30 cellular contexts compared by ENCODE assay signal in the genomic region with DNA sequence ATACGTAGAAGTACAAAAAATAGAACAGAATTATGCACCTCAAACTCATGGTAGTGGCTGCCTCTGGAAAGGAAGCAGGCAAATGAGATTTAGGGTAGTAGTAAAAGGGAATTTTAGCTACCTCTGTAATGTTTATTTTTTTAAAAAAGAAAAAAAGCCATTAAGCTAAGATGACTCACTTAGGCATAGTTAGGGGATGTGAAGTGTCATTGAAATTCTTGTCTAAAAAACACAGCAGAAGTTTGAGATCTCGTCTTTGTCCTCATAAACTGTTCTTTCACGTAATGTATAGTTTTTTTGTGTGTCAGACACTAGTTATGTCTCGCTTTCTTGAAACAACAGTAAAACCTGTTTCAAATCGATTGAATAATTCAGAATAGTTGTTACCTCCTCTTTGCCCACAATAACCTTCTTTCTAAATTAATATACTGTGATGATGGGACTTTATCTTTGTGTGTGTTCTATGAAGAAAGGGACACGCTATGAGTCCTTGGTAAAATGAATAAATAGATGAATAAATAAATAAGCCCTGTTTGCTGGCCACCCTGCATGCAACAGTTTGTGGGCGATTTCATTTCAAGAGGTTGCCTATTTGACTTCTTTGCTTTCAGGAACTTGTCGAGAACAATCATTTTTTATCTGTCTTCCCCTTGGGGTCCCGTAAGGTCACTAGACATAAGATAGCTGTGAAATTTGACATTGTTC. TPM values are rescaled to one million over a fixed set of nuclear protein-coding genes. Genes with fewer than 3 reads are reported as not detected.
A peak's percentile ranks its signal among the peaks of the same experiment; 100 is the strongest.
DNase-seq lines count a peak whose midpoint lies in the region; ATAC-seq, FAIRE-seq and TF ChIP-seq lines count a peak whose summit lies in the region.
"Had no signal": no experiment of that assay in that cellular context is flagged by ENCODE, and none has a peak within 500 bp of the region (broad histone marks: within the 10 kb centered on the region; RNA-seq: fewer than 3 reads in every experiment).

No MANE protein-coding gene starts in this region.

- H3K27ac Mint-ChIP-seq in progenitor cell of endocrine pancreas, result no peak overlapping the region
- H3K27ac Mint-ChIP-seq: activated CD4-positive, alpha-beta T cell treated with anti-CD3 and anti-CD28 coated beads, Interleukin-2, amount 10 ng/mL, durations not matched to agents 7 days and 5 days; activated naive CD8-positive, alpha-beta T cell treated with anti-CD3 and anti-CD28 coated beads, Interleukin-2, amount 50 U/mL, for 24 hours; activated T-cell treated with anti-CD3 and anti-CD28 coated beads, Interleukin-2, amount 50 U/mL, for 24 hours; CD4-positive, CD25-positive, alpha-beta regulatory T cell; naive thymus-derived CD4-positive, alpha-beta T cell had no signal

- H3K27me3 ChIP-seq in GM12878 (replicated peaks in 1 of 2; ENCODE audit: control insufficient read depth in 2 of 2, insufficient read depth in 2 of 2, low read length in 1 of 2) (no peaks in the 10 kb centered on the region), skeletal muscle satellite cell (ENCODE audit: control insufficient read depth, insufficient read depth, low read length) (peaks cover 24% of the 10 kb centered on the region)
- H3K27me3 ChIP-seq: body of pancreas had no signal

- SMC1A ChIA-PET in GM12878 (lab: Charles Lee; ENCODE audit: uncharacterized antibody, unreplicated experiment), result interaction anchor here (0.9 to 1.6 kb wide), 4 partner anchors 8 to 42 kb away, joined by 3 read pairs; no protein-coding TSS in a partner anchor

- no peak overlapping the region for H3K27ac ChIP-seq in GM12878 (ENCODE audit: control insufficient read depth, insufficient read depth)
- H3K27ac ChIP-seq: body of pancreas, epithelial cell of prostate, SK-N-MC, spleen, upper lobe of left lung had no signal

- H3K4me2 ChIP-seq in GM12878 (ENCODE audit: control insufficient read depth, insufficient read depth) (0 out of 2 replicates have a peak overlapping the region, but pooled peaks have one; percentile 60), skeletal muscle satellite cell (ENCODE audit: low read length) (peak overlapping the region; percentile 40)

- H3K79me2 ChIP-seq in GM12878 (ENCODE audit: control insufficient read depth, insufficient read depth, low read length), result no peaks in the 10 kb centered on the region

- H3K9ac ChIP-seq in GM12878 (ENCODE audit: control insufficient read depth, insufficient read depth, low read length) (no peak overlapping the region), skeletal muscle satellite cell (ENCODE audit: low read depth, low read length) (no peak overlapping the region)

- H4K20me1 ChIP-seq in GM12878 (ENCODE audit: control insufficient read depth, insufficient read depth), result no peaks in the 10 kb centered on the region

- RAD21 ChIA-PET in GM12878 (lab: Charles Lee; ENCODE audit: unreplicated experiment), result interaction anchor here (1.4 kb wide), 1 partner anchor 107 kb away, joined by 3 read pairs; no protein-coding TSS in a partner anchor

- TF ChIP-seq EP300 in GM12878 (IDR thresholded peaks at IDR 0.05; ENCODE audit: borderline replicate concordance in 1 of 2, control insufficient read depth in 1 of 2, low read depth in 2 of 2, low read length in 2 of 2), result no peak

- no peak overlapping the region for H3K4me3 Mint-ChIP-seq in progenitor cell of endocrine pancreas (ENCODE audit: low read depth)
- H3K4me3 Mint-ChIP-seq: activated CD4-positive, alpha-beta T cell treated with anti-CD3 and anti-CD28 coated beads, Interleukin-2, amount 10 ng/mL, durations not matched to agents 7 days and 5 days; activated naive CD8-positive, alpha-beta T cell treated with anti-CD3 and anti-CD28 coated beads, Interleukin-2, amount 50 U/mL, for 24 hours; activated T-cell treated with anti-CD3 and anti-CD28 coated beads, Interleukin-2, amount 50 U/mL, for 24 hours; CD4-positive, CD25-positive, alpha-beta regulatory T cell; naive thymus-derived CD4-positive, alpha-beta T cell had no signal

- peaks cover 2% of the 10 kb centered on the region for H3K4me1 ChIP-seq in GM12878 (ENCODE audit: control insufficient read depth, insufficient read depth, low read length)
- H3K4me1 ChIP-seq in skeletal muscle satellite cell (ENCODE audit: control insufficient read depth, insufficient read depth, low read length), result peaks cover 7% of the 10 kb centered on the region

- H3K36me3 Mint-ChIP-seq in progenitor cell of endocrine pancreas (ENCODE audit: insufficient read depth), result no peaks in the 10 kb centered on the region
- H3K36me3 Mint-ChIP-seq: CD4-positive, CD25-positive, alpha-beta regulatory T cell; naive thymus-derived CD4-positive, alpha-beta T cell had no signal

- no peak overlapping the region; the same call in 1 of the 2 replicates for H2AFZ ChIP-seq in GM12878 (ENCODE audit: control insufficient read depth, low read depth, low read length)

- peaks cover 4% of the 10 kb centered on the region for H3K4me1 Mint-ChIP-seq in progenitor cell of endocrine pancreas (ENCODE audit: low read depth)

- H3K9me3 Mint-ChIP-seq in progenitor cell of endocrine pancreas (ENCODE audit: low read depth), result no peaks in the 10 kb centered on the region
- H3K9me3 Mint-ChIP-seq: activated CD4-positive, alpha-beta T cell treated with anti-CD3 and anti-CD28 coated beads, Interleukin-2, amount 10 ng/mL, durations not matched to agents 7 days and 5 days; activated naive CD8-positive, alpha-beta T cell treated with anti-CD3 and anti-CD28 coated beads, Interleukin-2, amount 50 U/mL, for 24 hours; activated T-cell treated with anti-CD3 and anti-CD28 coated beads, Interleukin-2, amount 50 U/mL, for 24 hours; CD4-positive, CD25-positive, alpha-beta regulatory T cell; naive thymus-derived CD4-positive, alpha-beta T cell had no signal

- 54% methylated on average over 9 of the region's 9 CpGs for WGBS in GM12878 (ENCODE audit: insufficient coverage, insufficient replicate concordance, low lambda C conversion rate, missing lambda C conversion rate)

- CTCF ChIA-PET in GM12878 (lab: Yijun Ruan, JAX), result interaction anchor here (0.8 to 1.8 kb wide), 5 partner anchors 8 to 107 kb away, joined by 3 to 6 read pairs (median 3); no protein-coding TSS in a partner anchor

- ATAC-seq in GM12878 (no peak), HG03139 (IDR thresholded peaks at IDR 0.05; ENCODE audit: unreplicated experiment) (no peak)
- ATAC-seq: activated naive CD8-positive, alpha-beta T cell treated with anti-CD3 and anti-CD28 coated beads, Interleukin-2, amount 50 U/mL, for 24 hours; body of pancreas; left ventricle myocardium superior; naive thymus-derived CD4-positive, alpha-beta T cell had no signal

- no peaks in the 10 kb centered on the region for H3K9me3 ChIP-seq in GM12878 (replicated peaks; ENCODE audit: control insufficient read depth, insufficient read depth, low read length)
- no peaks in the 10 kb centered on the region for H3K9me3 ChIP-seq in skeletal muscle satellite cell (replicated peaks; ENCODE audit: low read length)
- H3K9me3 ChIP-seq: body of pancreas, spleen, upper lobe of left lung had no signal

- DNase-seq in ELR (ENCODE audit: low read depth) (peak; percentile 47), M059J (ENCODE audit: low read depth) (peak; percentile 49), GM12878 (ENCODE audit: low read depth, low spot score) (no peak), progenitor cell of endocrine pancreas (ENCODE audit: low spot score, unreplicated experiment) (no peak), amniotic stem cell (lab: John Stamatoyannopoulos, UW) (no peak)
- DNase-seq: activated CD4-positive, alpha-beta T cell treated with anti-CD3 and anti-CD28 coated beads, Interleukin-2, amount 10 ng/mL, durations not matched to agents 7 days and 5 days; activated gamma-delta T cell; activated naive CD8-positive, alpha-beta T cell treated with anti-CD3 and anti-CD28 coated beads, Interleukin-2, amount 50 U/mL, for 24 hours; activated T-cell treated with anti-CD3 and anti-CD28 coated beads, Interleukin-2, amount 50 U/mL, for 24 hours; body of pancreas; CD4-positive, CD25-positive, alpha-beta regulatory T cell; effector CD4-positive, alpha-beta T cell; glutamatergic neuron; islet precursor cell; left ventricle myocardium superior; midbrain; naive thymus-derived CD4-positive, alpha-beta T cell; NCI-H1105; NCI-H1930; NCI-H69; occipital lobe; spleen; stimulated activated CD4-positive, alpha-beta T cell treated with anti-CD3 and anti-CD28 coated beads, Interleukin-2, amount 100 ng/mL, for 48 hours; T-helper 2 cell had no signal

- TF ChIP-seq RAD21 in GM12878 (IDR thresholded peaks at IDR 0.05; ENCODE audit: insufficient read depth, low read depth, low read length), result no peak

- POLR2A ChIA-PET in GM12878 (lab: Charles Lee), result interaction anchor here (0.6 to 0.9 kb wide), 2 partner anchors 28 to 91 kb away, joined by 3 read pairs; no protein-coding TSS in a partner anchor

- intact Hi-C loops in GM12878 (cut with micrococcal nuclease; ENCODE audit: unreplicated experiment), result no loop called here

- no peak for FAIRE-seq in GM12878 (lab: Jason Lieb, UNC)
- FAIRE-seq: GM19239 had no signal

- in situ Hi-C loops in GM12878 (cut with MboI), result no loop called here

- no TSS peak for BruUV-seq in GM12878 (replicated peaks; lab: Mats Ljungman, UMichigan)

- peaks cover 18% of the 10 kb centered on the region for H3K27me3 Mint-ChIP-seq in progenitor cell of endocrine pancreas

- H3K36me3 ChIP-seq in GM12878 (ENCODE audit: control insufficient read depth in 2 of 2, insufficient read depth in 2 of 2, low read length in 1 of 2) (no peaks in the 10 kb centered on the region), skeletal muscle satellite cell (ENCODE audit: insufficient read depth, low read length) (no peaks in the 10 kb centered on the region)
- H3K36me3 ChIP-seq: spleen, upper lobe of left lung had no signal

- H3K4me3 ChIP-seq in GM12878 (no peak overlapping the region), skeletal muscle satellite cell (ENCODE audit: low read length) (no peak overlapping the region)
- H3K4me3 ChIP-seq: body of pancreas, SK-N-MC, spleen, upper lobe of left lung had no signal

- TF ChIP-seq POLR2A in GM12878 (IDR thresholded peaks at IDR 0.05; ENCODE audit: low read depth, low read length), result no peak

- TF ChIP-seq CTCF in GM12878 (IDR thresholded peaks at IDR 0.05 in 2 of 3, conservative IDR thresholded peaks at IDR 0.05 in 1 of 3; ENCODE audit: control insufficient read depth in 2 of 3, extremely low read depth in 1 of 3, insufficient read depth in 1 of 3, low read depth in 3 of 3, low read length in 3 of 3) (no peak), progenitor cell of endocrine pancreas (IDR thresholded peaks at IDR 0.05; ENCODE audit: unreplicated experiment) (no peak)

RNA-seq across cellular contexts. Expression of a gene that starts 14.5 kb away (rescaled TPM):
- 8.7 and 8.9 TPM in 2 replicates for total RNA-seq in M059J (2014; rRNA removed; shearing (Covaris generic))
- 53.0 and 64.6 TPM in 2 replicates for total RNA-seq in GM12878 (2013; cell fraction: nucleolus; rRNA removed)
- total RNA-seq in GM12878 (2014; rRNA removed) (28.5 and 29.2 TPM in 2 replicates), GM12878 (2014; rRNA removed; fragmentation: Illumina TruSeq; extraction: Trizol) (24.8 and 26.5 TPM in 2 replicates), GM12878 (2021) (38.7 and 41.9 TPM in 2 replicates), progenitor cell of endocrine pancreas (70.7 and 73.3 TPM in 2 replicates)
- 14.9 TPM for polyA plus RNA-seq in GM12878 (2011; ENCODE audit: low read depth)
- polyA plus RNA-seq in GM12878 (2011; rRNA removed) (27.8 and 38.2 TPM in 2 replicates), GM12878 (2014; fragmentation: Illumina TruSeq; extraction: Trizol) (37.2 and 42.0 TPM in 2 replicates), GM12878 (2014; fragmentation: Nextera tagmentation; extraction: Ambion mirVana) (10 to 100 TPM in 1 of 2 experiments, 1 to 10 TPM in 1; 5.7 to 11.5 TPM), GM12878 (2014; rRNA removed) (30.5 and 34.5 TPM in 2 replicates), GM12878 (2016; fragmentation: Nextera tagmentation; extraction: Ambion mirVana) (1 to 10 TPM; 7.4 to 9.3 TPM)
- polyA plus RNA-seq in GM12878 (2011; cell fraction: cytosol; rRNA removed), result 30.3 and 30.4 TPM in 2 replicates
- polyA plus RNA-seq in GM12878 (2011; cell fraction: nucleus; rRNA removed), result 27.5 and 28.0 TPM in 2 replicates
- polyA plus RNA-seq in GM12878 (2012), result 27.9 and 28.1 TPM in 2 replicates
- polyA minus RNA-seq in GM12878 (2011; rRNA and poly(A)+ RNA removed), result 165 and 166 TPM in 2 replicates
- 22.9 and 25.5 TPM in 2 replicates for polyA minus RNA-seq in GM12878 (2011; cell fraction: cytosol; rRNA and poly(A)+ RNA removed)
- polyA minus RNA-seq in GM12878 (2011; cell fraction: nucleus; rRNA and poly(A)+ RNA removed), result 22.7 and 43.4 TPM in 2 replicates
- 23.6 and 31.7 TPM in 2 replicates for total RNA-seq in skeletal muscle satellite cell (2012; rRNA removed)

Comparison
In these comparisons a context has a peak if more than half of its experiments do, and no peak if none do; other contexts are left out.
1. DNase-seq: peak in ELR (single experiment) and M059J (single experiment); none in GM12878 (single experiment), progenitor cell of endocrine pancreas (single experiment) and amniotic stem cell (single experiment).